In the genomic region with DNA sequence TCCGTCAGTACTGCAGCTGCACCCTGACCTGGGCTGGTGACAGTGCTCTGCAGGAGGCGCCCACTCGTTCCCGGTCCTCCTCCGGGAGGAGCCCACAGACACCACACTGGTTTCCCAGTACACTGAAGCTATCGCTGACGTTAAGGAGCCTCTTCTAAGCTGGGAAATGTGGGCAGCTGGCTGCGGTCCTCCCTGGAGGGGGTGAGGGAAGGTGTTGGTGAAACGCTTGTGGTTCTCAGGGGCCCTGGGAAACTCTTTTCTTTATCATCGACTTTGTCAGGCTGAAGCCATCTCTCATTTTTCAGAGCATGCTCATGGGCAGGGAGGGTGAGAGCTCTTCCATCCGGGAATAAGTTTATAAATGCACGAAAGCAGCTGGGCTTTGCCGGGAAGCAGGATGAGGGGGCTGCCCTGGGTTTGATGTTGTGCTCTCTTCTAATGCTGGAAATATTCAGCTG, we compare ENCODE assay signal across 11 cellular contexts.
DNase-seq lines count a peak whose midpoint lies in the region; ATAC-seq, FAIRE-seq and TF ChIP-seq lines count a peak whose summit lies in the region.
"Had no signal": no experiment of that assay in that cellular context is flagged by ENCODE, and none has a peak within 500 bp of the region (broad histone marks: within the 10 kb centered on the region; RNA-seq: fewer than 3 reads in every experiment).

No MANE protein-coding gene starts in this region.

- peaks cover 80% of the 10 kb centered on the region for H3K36me3 ChIP-seq in DND-41 (ENCODE audit: insufficient read depth, low read length)
- H3K36me3 ChIP-seq: colonic mucosa had no signal

- FAIRE-seq in urothelium cell line (lab: Jason Lieb, UNC), result no peak

- TF ChIP-seq CTCF in DND-41 (IDR thresholded peaks at IDR 0.05; ENCODE audit: borderline replicate concordance, extremely low read depth, low read length, poor library complexity, severe bottlenecking) (no peak), astrocyte of the spinal cord (IDR thresholded peaks at IDR 0.05; ENCODE audit: low read depth, low read length) (no peak)

- peaks cover 0 to 2% (median 0%) of the 10 kb centered on the region in 7 donors for H3K9me3 Mint-ChIP-seq in naive B cell

- DNase-seq in AG08396 (ENCODE audit: low spot score), result peak; percentile 32
- peak; percentile 73 for DNase-seq in DND-41
- peak; percentile 61 for DNase-seq in astrocyte of the spinal cord (ENCODE audit: low read depth, low spot score)
- no peak for DNase-seq in naive B cell
- no peak for DNase-seq in DMS53 treated with DMSO at 0.1 percent for 48 hours (lab: John Stamatoyannopoulos, UW; ENCODE audit: unreplicated experiment)
- no peak for DNase-seq in H4 (ENCODE audit: low spot score)
- DNase-seq in urothelium cell line (ENCODE audit: low spot score), result no peak
- DNase-seq: colonic mucosa, NCI-H2171 treated with DMSO at 0.1 percent for 48 hours, occipital lobe had no signal

- peaks cover 33 to 63% (median 40%) of the 10 kb centered on the region in 3 donors for H3K4me1 Mint-ChIP-seq in naive B cell

- ATAC-seq in DND-41 (ENCODE audit: insufficient read depth, low read depth) (peak; percentile 91), naive B cell (ENCODE audit: low read depth in 2 of 2) (no peak), HG02763 (IDR thresholded peaks at IDR 0.05; ENCODE audit: unreplicated experiment) (no peak)

- H3K27ac ChIP-seq in DND-41 (ENCODE audit: low read length), result no peak overlapping the region
- H3K27ac ChIP-seq: colonic mucosa had no signal

- peak overlapping the region in 5 of 6 donors; percentile 29 to 81 (median 70) for H3K27ac Mint-ChIP-seq in naive B cell

- H3K9me3 ChIP-seq in DND-41 (ENCODE audit: insufficient read depth, low read length, severe bottlenecking), result peaks cover 2% of the 10 kb centered on the region
- H3K9me3 ChIP-seq: colonic mucosa had no signal

- no peaks in the 10 kb centered on the region for H3K27me3 Mint-ChIP-seq in naive B cell

- no peak overlapping the region for H3K4me3 Mint-ChIP-seq in naive B cell

- H3K4me1 ChIP-seq in DND-41 (ENCODE audit: insufficient read depth, low read length), result peaks cover 6% of the 10 kb centered on the region; the same call in 1 of the 2 replicates
- H3K4me1 ChIP-seq: colonic mucosa had no signal

- peaks cover 4 to 16% of the 10 kb centered on the region in 2 donors for H3K36me3 Mint-ChIP-seq in naive B cell

- no peaks in the 10 kb centered on the region for H3K27me3 ChIP-seq in DND-41 (ENCODE audit: insufficient read depth, low read length, poor library complexity)
- H3K27me3 ChIP-seq: colonic mucosa had no signal

- H2AFZ ChIP-seq in DND-41 (ENCODE audit: low read depth, low read length), result no peak overlapping the region

- peaks cover 98% of the 10 kb centered on the region for H3K79me2 ChIP-seq in DND-41 (ENCODE audit: insufficient read depth, low read length)

- H3K4me3 ChIP-seq in DND-41 (ENCODE audit: low read depth in 1 of 2, low read length in 2 of 2), result no peak overlapping the region
- no peak overlapping the region for H3K4me3 ChIP-seq in astrocyte of the spinal cord (ENCODE audit: low read depth, low read length)
- H3K4me3 ChIP-seq: colonic mucosa had no signal

- in situ Hi-C loops in astrocyte of the spinal cord (cut with HindIII; ENCODE audit: low sequenced_read_pairs), result no loop called here

- no peak overlapping the region for H3K9ac ChIP-seq in DND-41 (ENCODE audit: low read depth, low read length)

- H4K20me1 ChIP-seq in DND-41 (ENCODE audit: insufficient read depth, low read length), result peaks cover 83% of the 10 kb centered on the region

- H3K4me2 ChIP-seq in DND-41 (ENCODE audit: insufficient read depth, low read length), result no peak overlapping the region

Comparison
In these comparisons a context has a peak if more than half of its experiments do, and no peak if none do; other contexts are left out.
1. DNase-seq: peak in AG08396 (single experiment), DND-41 (single experiment) and astrocyte of the spinal cord (single experiment); none in naive B cell (single experiment), DMS53 treated with DMSO at 0.1 percent for 48 hours (single experiment), H4 (single experiment) and urothelium cell line (single experiment).